Comparison of ENCODE assay signal across 9 cellular contexts in the genomic region with DNA sequence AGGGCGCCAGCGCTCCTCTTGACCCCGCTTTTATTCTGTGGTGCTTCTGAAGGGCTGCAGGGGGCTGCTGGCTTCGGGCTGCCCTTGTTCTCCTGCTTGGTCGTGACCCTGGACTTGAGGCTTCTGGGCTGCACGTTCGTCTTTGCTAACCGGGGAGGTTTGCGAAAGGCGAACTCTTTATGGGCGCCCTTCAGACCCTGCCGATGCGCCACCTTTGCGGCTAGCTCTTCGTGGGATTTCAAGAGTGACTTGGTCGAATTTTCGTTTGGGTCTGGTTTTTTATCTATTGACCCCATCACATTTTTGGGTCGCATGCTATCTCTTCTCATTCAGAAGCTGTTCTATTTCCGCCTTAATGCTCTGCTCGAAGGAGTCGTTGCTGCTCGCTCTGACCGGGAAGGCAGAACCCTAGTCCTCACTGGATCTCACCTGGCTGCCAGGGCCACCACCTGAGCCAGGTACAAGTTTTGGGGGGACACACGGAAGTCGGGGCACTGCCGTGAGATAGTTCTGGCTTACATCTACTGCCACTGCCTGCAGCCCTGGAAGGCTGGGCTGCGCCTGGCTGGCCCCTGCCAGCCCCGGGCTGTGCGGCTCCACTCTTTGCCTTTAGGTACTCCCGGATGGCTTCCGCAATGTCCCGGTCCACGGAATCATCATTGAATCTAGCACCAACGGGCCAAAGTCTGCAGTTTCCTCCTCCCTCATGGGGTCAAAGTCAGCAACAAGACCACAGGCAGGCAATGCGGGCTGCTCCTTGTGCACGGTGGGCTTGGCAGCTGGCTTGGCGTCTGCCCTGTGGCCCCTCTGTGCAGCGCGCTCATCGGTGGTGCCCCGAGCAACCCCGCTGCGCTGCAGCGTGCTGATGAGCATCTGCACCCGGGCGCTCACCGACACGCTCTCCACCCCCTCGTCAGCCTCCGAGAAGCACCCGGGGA. TPM values are rescaled to one million over a fixed set of nuclear protein-coding genes. Genes with fewer than 3 reads are reported as not detected.
DNase-seq lines count a peak whose midpoint lies in the region; ATAC-seq and TF ChIP-seq lines count a peak whose summit lies in the region.
"Had no signal": no experiment of that assay in that cellular context is flagged by ENCODE, and none has a peak within 500 bp of the region (broad histone marks: within the 10 kb centered on the region; RNA-seq: fewer than 3 reads in every experiment).

No MANE protein-coding gene starts in this region.

- H3K4me3 Mint-ChIP-seq in activated naive CD4-positive, alpha-beta T cell treated with anti-CD3 and anti-CD28 coated beads, Interleukin-2, amount 50 U/mL, for 24 hours = peak overlapping the region; percentile 86

- 75% methylated on average over 40 of the region's 51 CpGs for WGBS in suprapubic skin
- 68 to 75% methylated on average over 25 to 50 of the region's 51 CpGs for WGBS in body of pancreas, 2 donors

- H3K36me3 Mint-ChIP-seq in activated naive CD4-positive, alpha-beta T cell treated with anti-CD3 and anti-CD28 coated beads, Interleukin-2, amount 50 U/mL, for 24 hours = peaks cover 11% of the 10 kb centered on the region

- H3K9me3 ChIP-seq in lower lobe of right lung (peaks cover 12% of the 10 kb centered on the region), suprapubic skin (no peaks in the 10 kb centered on the region), body of pancreas (peaks cover 0 to 10% (median 0%) of the 10 kb centered on the region in 3 donors)

- H3K36me3 ChIP-seq in lower lobe of right lung = peaks cover 19% of the 10 kb centered on the region
- peaks cover 3% of the 10 kb centered on the region for H3K36me3 ChIP-seq in suprapubic skin
- H3K36me3 ChIP-seq in body of pancreas (replicated peaks in 1 of 2; ENCODE audit: insufficient read depth in 1 of 2, low read depth in 2 of 2) = no peaks in the 10 kb centered on the region

- H3K27ac ChIP-seq in lower lobe of right lung (no peak overlapping the region), suprapubic skin (no peak overlapping the region), body of pancreas (no peak overlapping the region)

- no peaks in the 10 kb centered on the region for H3K9me3 Mint-ChIP-seq in activated naive CD4-positive, alpha-beta T cell treated with anti-CD3 and anti-CD28 coated beads, Interleukin-2, amount 50 U/mL, for 24 hours

- H3K4me1 ChIP-seq in lower lobe of right lung (no peaks in the 10 kb centered on the region), suprapubic skin (no peaks in the 10 kb centered on the region), body of pancreas (no peaks in the 10 kb centered on the region)

- no peak for TF ChIP-seq POLR2A in suprapubic skin (IDR thresholded peaks at IDR 0.05)
- no peak for TF ChIP-seq POLR2A in body of pancreas (IDR thresholded peaks at IDR 0.05)

- H3K27ac Mint-ChIP-seq in activated naive CD4-positive, alpha-beta T cell treated with anti-CD3 and anti-CD28 coated beads, Interleukin-2, amount 50 U/mL, for 24 hours = peak overlapping the region; percentile 86

- TF ChIP-seq EP300 in suprapubic skin (IDR thresholded peaks at IDR 0.05) = no peak

- DNase-seq in activated effector memory CD4-positive, alpha-beta T cell treated with anti-CD3 and anti-CD28 coated beads, Interleukin-2, amount 50 U/mL, for 16 hours = peak; percentile 70
- no peak for DNase-seq in activated effector memory CD4-positive, alpha-beta T cell treated with Interleukin-2 at 50 U/mL for 16 hours
- no peak for DNase-seq in lower lobe of right lung
- DNase-seq in suprapubic skin (ENCODE audit: low spot score in 2 of 2) = no peak
- no peak for DNase-seq in body of pancreas
- no peak for DNase-seq in NCI-H510A treated with DMSO at 0.1 percent for 48 hours (lab: John Stamatoyannopoulos, UW)
- no peak for DNase-seq in NCI-H187 (lab: John Stamatoyannopoulos, UW)

- no peaks in the 10 kb centered on the region for H3K27me3 ChIP-seq in lower lobe of right lung (ENCODE audit: low read depth)
- no peaks in the 10 kb centered on the region for H3K27me3 ChIP-seq in suprapubic skin
- no peaks in the 10 kb centered on the region for H3K27me3 ChIP-seq in body of pancreas

- H3K4me3 ChIP-seq in lower lobe of right lung (peak overlapping the region; percentile 45), suprapubic skin (peak overlapping the region; percentile 41), body of pancreas (no peak overlapping the region)

- peaks cover 37% of the 10 kb centered on the region for H3K4me1 Mint-ChIP-seq in activated naive CD4-positive, alpha-beta T cell treated with anti-CD3 and anti-CD28 coated beads, Interleukin-2, amount 50 U/mL, for 24 hours

- ATAC-seq in lower lobe of right lung (peak; percentile 9 to 14), body of pancreas (no peak)
- ATAC-seq: SK-N-SH treated with all-trans-retinoic acid at 6 μM for 48 hours had no signal

- TF ChIP-seq CTCF in lower lobe of right lung (IDR thresholded peaks at IDR 0.05) = no peak
- no peak for TF ChIP-seq CTCF in suprapubic skin (IDR thresholded peaks at IDR 0.05)
- TF ChIP-seq CTCF in body of pancreas (IDR thresholded peaks at IDR 0.05) = no peak

- no peaks in the 10 kb centered on the region for H3K27me3 Mint-ChIP-seq in activated naive CD4-positive, alpha-beta T cell treated with anti-CD3 and anti-CD28 coated beads, Interleukin-2, amount 50 U/mL, for 24 hours

- intact Hi-C loops in lower lobe of right lung (cut with DNase I) = no loop called here
- intact Hi-C loops in body of pancreas (cut with DNase I) = no loop called here

RNA-seq across cellular contexts. Expression of gene RB1, which starts 16.2 kb away (rescaled TPM):
- total RNA-seq in lower lobe of right lung (38.1 TPM), suprapubic skin (10 to 100 TPM; 18.0 to 31.5 (median 20.7) TPM), body of pancreas (10 to 100 TPM; 20.5 to 28.0 TPM)

Comparison
In these comparisons a context has a peak if more than half of its experiments do, and no peak if none do; other contexts are left out.
1. H3K4me3 ChIP-seq: peak in lower lobe of right lung (single experiment) and suprapubic skin (single experiment); none in body of pancreas (0 of 2).